ENCODE assay signal across 11 cellular contexts in genomic region chr4:69910016-69910782, GRCh38. TPM values are rescaled to one million over a fixed set of nuclear protein-coding genes. Genes with fewer than 3 reads are reported as not detected.
DNase-seq lines count a peak whose midpoint lies in the region; ATAC-seq, FAIRE-seq and TF ChIP-seq lines count a peak whose summit lies in the region.
"Had no signal": no experiment of that assay in that cellular context is flagged by ENCODE, and none has a peak within 500 bp of the region (broad histone marks: within the 10 kb centered on the region; RNA-seq: fewer than 3 reads in every experiment).

No MANE protein-coding gene starts in this region.

- WGBS in GM12878 (ENCODE audit: insufficient coverage, insufficient replicate concordance, low lambda C conversion rate, missing lambda C conversion rate), result 18% methylated on average over 2 of the region's 2 CpGs

- 0 out of 2 replicates have a peak overlapping the region, but pooled peaks have one; percentile 12 for H3K4me2 ChIP-seq in GM12878 (ENCODE audit: control insufficient read depth, insufficient read depth)
- H3K4me2 ChIP-seq: neural progenitor cell had no signal

- TF ChIP-seq RAD21 in GM12878 (IDR thresholded peaks at IDR 0.05; ENCODE audit: insufficient read depth, low read depth, low read length), result no peak

- TF ChIP-seq CTCF in D721Med (IDR thresholded peaks at IDR 0.05; ENCODE audit: insufficient read depth, missing control alignments) (no peak), GM12878 (IDR thresholded peaks at IDR 0.05 in 2 of 3, conservative IDR thresholded peaks at IDR 0.05 in 1 of 3; ENCODE audit: control insufficient read depth in 2 of 3, extremely low read depth in 1 of 3, insufficient read depth in 1 of 3, low read depth in 3 of 3, low read length in 3 of 3) (no peak), left lung (IDR thresholded peaks at IDR 0.05) (no peak)

- no peak for DNase-seq in D721Med (ENCODE audit: insufficient read length, low spot score)
- peak; percentile 17 for DNase-seq in GM12878 (ENCODE audit: low read depth, low spot score)
- no peak for DNase-seq in NCI-H128 (lab: John Stamatoyannopoulos, UW; ENCODE audit: unreplicated experiment)
- no peak for DNase-seq in NCI-H2171 treated with DMSO at 0.1 percent for 48 hours (lab: John Stamatoyannopoulos, UW)
- DNase-seq in left lung, result no peak
- no peak for DNase-seq in NCI-H774 (lab: John Stamatoyannopoulos, UW)
- DNase-seq: activated CD4-positive, alpha-beta T cell treated with anti-CD3 and anti-CD28 coated beads for 4 hours; AML-193 had no signal

- no peak overlapping the region for H3K27ac ChIP-seq in GM12878 (ENCODE audit: control insufficient read depth, insufficient read depth)
- no peak overlapping the region for H3K27ac ChIP-seq in left lung
- H3K27ac ChIP-seq: neural progenitor cell had no signal

- peaks cover 7% of the 10 kb centered on the region; the same call in 1 of the 2 replicates for H3K4me1 ChIP-seq in GM12878 (ENCODE audit: control insufficient read depth, insufficient read depth, low read length)
- H3K4me1 ChIP-seq in left lung, result no peaks in the 10 kb centered on the region
- H3K4me1 ChIP-seq: neural progenitor cell had no signal

- intact Hi-C loops in GM12878 (cut with micrococcal nuclease; ENCODE audit: unreplicated experiment), result no loop called here
- intact Hi-C loops in left lung (cut with DNase I), result no loop called here

- H3K9me3 ChIP-seq in GM12878 (replicated peaks; ENCODE audit: control insufficient read depth, insufficient read depth, low read length) (no peaks in the 10 kb centered on the region), left lung (no peaks in the 10 kb centered on the region)

- FAIRE-seq in D721Med (lab: Jason Lieb, UNC) (peak; percentile 75), GM12878 (lab: Jason Lieb, UNC) (peak; percentile 23)

- no peaks in the 10 kb centered on the region for H3K79me2 ChIP-seq in GM12878 (ENCODE audit: control insufficient read depth, insufficient read depth, low read length)

- no TSS peak for BruUV-seq in GM12878 (replicated peaks; lab: Mats Ljungman, UMichigan)

- POLR2A ChIA-PET in GM12878 (lab: Charles Lee), result no interaction called here

- SMC1A ChIA-PET in GM12878 (lab: Charles Lee; ENCODE audit: uncharacterized antibody, unreplicated experiment), result interaction anchor here (0.6 kb wide), 1 partner anchor 37 kb away, joined by 3 read pairs; no protein-coding TSS in a partner anchor

- H2AFZ ChIP-seq in GM12878 (ENCODE audit: control insufficient read depth, low read depth, low read length), result no peak overlapping the region
- H2AFZ ChIP-seq: neural progenitor cell had no signal

- ATAC-seq in GM19397 (IDR thresholded peaks at IDR 0.05; ENCODE audit: unreplicated experiment) (peak; percentile 69), HG03025 (IDR thresholded peaks at IDR 0.05; ENCODE audit: low FRiP score, unreplicated experiment) (peak; percentile 71), GM12878 (peak; percentile 93), left lung (no peak)

- H3K27me3 ChIP-seq in GM12878 (replicated peaks in 1 of 2; ENCODE audit: control insufficient read depth in 2 of 2, insufficient read depth in 2 of 2, low read length in 1 of 2) (no peaks in the 10 kb centered on the region; a peak in 1 of 4 replicates), left lung (no peaks in the 10 kb centered on the region)

- RAD21 ChIA-PET in GM12878 (lab: Charles Lee; ENCODE audit: unreplicated experiment), result no interaction called here

- H4K20me1 ChIP-seq in GM12878 (ENCODE audit: control insufficient read depth, insufficient read depth), result no peaks in the 10 kb centered on the region

- TF ChIP-seq EP300 in GM12878 (IDR thresholded peaks at IDR 0.05; ENCODE audit: borderline replicate concordance in 1 of 2, control insufficient read depth in 1 of 2, low read depth in 2 of 2, low read length in 2 of 2), result peak in 1 of 2 experiments; percentile 58; a peak in 1 of 4 replicates

- no peak overlapping the region for H3K9ac ChIP-seq in GM12878 (ENCODE audit: control insufficient read depth, insufficient read depth, low read length)
- H3K9ac ChIP-seq: neural progenitor cell had no signal

- H3K4me3 ChIP-seq in GM12878 (no peak overlapping the region), left lung (no peak overlapping the region)
- H3K4me3 ChIP-seq: neural progenitor cell had no signal

- CTCF ChIA-PET in GM12878 (lab: Yijun Ruan, JAX), result no interaction called here

- in situ Hi-C loops in GM12878 (cut with MboI), result no loop called here

- H3K36me3 ChIP-seq in GM12878 (ENCODE audit: control insufficient read depth in 2 of 2, insufficient read depth in 2 of 2, low read length in 1 of 2) (no peaks in the 10 kb centered on the region), left lung (no peaks in the 10 kb centered on the region)
- H3K36me3 ChIP-seq: neural progenitor cell had no signal

- no peak for TF ChIP-seq POLR2A in GM12878 (IDR thresholded peaks at IDR 0.05; ENCODE audit: low read depth, low read length)

TF ChIP-seq in GM12878, 131 proteins besides CTCF, POLR2A, EP300 and RAD21 (continues in another document):
- TF ChIP-seq ZNF24 (IDR thresholded peaks at IDR 0.05), result no peak
- peak; percentile 32; the same call in 1 of the 2 replicates for TF ChIP-seq IKZF1 (conservative IDR thresholded peaks at IDR 0.05)
- TF ChIP-seq HCFC1 (IDR thresholded peaks at IDR 0.05; ENCODE audit: low read length), result no peak
- TF ChIP-seq ATF2 (IDR thresholded peaks at IDR 0.05; ENCODE audit: low read length), result peak; percentile 62
- TF ChIP-seq TCF12 (IDR thresholded peaks at IDR 0.05; ENCODE audit: low read depth, low read length), result no peak
- TF ChIP-seq BMI1 (IDR thresholded peaks at IDR 0.05; ENCODE audit: borderline replicate concordance), result no peak

RNA-seq across cellular contexts. Expression of gene CSN1S1, which starts 20.7 kb away (rescaled TPM):
- total RNA-seq in GM12878 (2013; cell fraction: nucleolus; rRNA removed), result not detected in 2 replicates
- total RNA-seq in GM12878 (2014; rRNA removed) (not detected in 2 replicates), GM12878 (2014; rRNA removed; fragmentation: Illumina TruSeq; extraction: Trizol) (not detected in 2 replicates), GM12878 (2021) (not detected in 2 replicates), left lung (not detected)
- not detected for polyA plus RNA-seq in GM12878 (2011; ENCODE audit: low read depth)
- polyA plus RNA-seq in GM12878 (2011; rRNA removed) (not detected in 2 replicates), GM12878 (2014; fragmentation: Illumina TruSeq; extraction: Trizol) (not detected in 2 replicates), GM12878 (2014; fragmentation: Nextera tagmentation; extraction: Ambion mirVana) (not detected), GM12878 (2014; rRNA removed) (not detected in 2 replicates), GM12878 (2016; fragmentation: Nextera tagmentation; extraction: Ambion mirVana) (not detected)
- polyA plus RNA-seq in GM12878 (2011; cell fraction: cytosol; rRNA removed), result not detected in 2 replicates
- not detected in 2 replicates for polyA plus RNA-seq in GM12878 (2011; cell fraction: nucleus; rRNA removed)
- not detected in 2 replicates for polyA plus RNA-seq in GM12878 (2012)
- not detected in 2 replicates for polyA minus RNA-seq in GM12878 (2011; rRNA and poly(A)+ RNA removed)
- not detected in 2 replicates for polyA minus RNA-seq in GM12878 (2011; cell fraction: cytosol; rRNA and poly(A)+ RNA removed)
- not detected in 2 replicates for polyA minus RNA-seq in GM12878 (2011; cell fraction: nucleus; rRNA and poly(A)+ RNA removed)

RNA-seq across cellular contexts. Expression of gene SULT1E1, which starts 50.3 kb away (rescaled TPM):
- not detected in 2 replicates for total RNA-seq in GM12878 (2013; cell fraction: nucleolus; rRNA removed)
- total RNA-seq in GM12878 (2014; rRNA removed), result not detected in 2 replicates
- not detected in 2 replicates for total RNA-seq in GM12878 (2014; rRNA removed; fragmentation: Illumina TruSeq; extraction: Trizol)
- not detected in 2 replicates for total RNA-seq in GM12878 (2021)
- polyA plus RNA-seq in GM12878 (2011; ENCODE audit: low read depth), result not detected
- not detected in 2 replicates for polyA plus RNA-seq in GM12878 (2011; rRNA removed)
- not detected in 2 replicates for polyA plus RNA-seq in GM12878 (2011; cell fraction: cytosol; rRNA removed)
- polyA plus RNA-seq in GM12878 (2011; cell fraction: nucleus; rRNA removed), result not detected in 2 replicates
- polyA plus RNA-seq in GM12878 (2012), result not detected in 2 replicates
- polyA plus RNA-seq in GM12878 (2014; fragmentation: Illumina TruSeq; extraction: Trizol), result not detected in 2 replicates
- polyA plus RNA-seq in GM12878 (2014; fragmentation: Nextera tagmentation; extraction: Ambion mirVana), result not detected
- polyA plus RNA-seq in GM12878 (2014; rRNA removed), result not detected in 2 replicates
- polyA plus RNA-seq in GM12878 (2016; fragmentation: Nextera tagmentation; extraction: Ambion mirVana), result not detected
- not detected in 2 replicates for polyA minus RNA-seq in GM12878 (2011; rRNA and poly(A)+ RNA removed)
- not detected in 2 replicates for polyA minus RNA-seq in GM12878 (2011; cell fraction: cytosol; rRNA and poly(A)+ RNA removed)
- polyA minus RNA-seq in GM12878 (2011; cell fraction: nucleus; rRNA and poly(A)+ RNA removed), result not detected in 2 replicates
- total RNA-seq in left lung, result 10 to 100 TPM in 1 of 2 donors, 1 to 10 TPM in 1; 7.7 to 12.0 TPM

RNA-seq across cellular contexts. Expression of gene CSN2, which starts 55.3 kb away (rescaled TPM):
- total RNA-seq in GM12878 (2013; cell fraction: nucleolus; rRNA removed), result not detected in 2 replicates
- total RNA-seq in GM12878 (2014; rRNA removed) (not detected in 2 replicates), GM12878 (2014; rRNA removed; fragmentation: Illumina TruSeq; extraction: Trizol) (not detected in 2 replicates), GM12878 (2021) (not detected in 2 replicates), left lung (not detected)
- not detected for polyA plus RNA-seq in GM12878 (2011; ENCODE audit: low read depth)
- polyA plus RNA-seq in GM12878 (2011; rRNA removed) (not detected in 2 replicates), GM12878 (2014; fragmentation: Illumina TruSeq; extraction: Trizol) (not detected in 2 replicates), GM12878 (2014; fragmentation: Nextera tagmentation; extraction: Ambion mirVana) (not detected), GM12878 (2014; rRNA removed) (not detected in 2 replicates), GM12878 (2016; fragmentation: Nextera tagmentation; extraction: Ambion mirVana) (not detected)
- not detected in 2 replicates for polyA plus RNA-seq in GM12878 (2011; cell fraction: cytosol; rRNA removed)
- not detected in 2 replicates for polyA plus RNA-seq in GM12878 (2011; cell fraction: nucleus; rRNA removed)
- not detected in 2 replicates for polyA plus RNA-seq in GM12878 (2012)
- polyA minus RNA-seq in GM12878 (2011; rRNA and poly(A)+ RNA removed), result not detected in 2 replicates
- polyA minus RNA-seq in GM12878 (2011; cell fraction: cytosol; rRNA and poly(A)+ RNA removed), result not detected in 2 replicates
- polyA minus RNA-seq in GM12878 (2011; cell fraction: nucleus; rRNA and poly(A)+ RNA removed), result not detected in 2 replicates

Comparison
In these comparisons a context has a peak if more than half of its experiments do, and no peak if none do; other contexts are left out.
1. RNA of gene SULT1E1, which starts 50.3 kb away (total RNA-seq): 7.7 to 12.0 TPM in left lung; not detected in GM12878; every median in the first group is over 4 times any median in the second.